Comparison of ENCODE assay signal across 1 cellular context in genomic region chr10:69064762-69065328, GRCh38.
TF ChIP-seq lines count a peak whose summit lies in the region.

No MANE protein-coding gene starts in this region.

TF ChIP-seq in GM12878, 131 proteins besides CTCF, POLR2A, EP300 and RAD21:
- TF ChIP-seq SMC3 (IDR thresholded peaks at IDR 0.05; ENCODE audit: borderline replicate concordance, low read length) (peak; percentile 11; the same call in 1 of the 2 replicates), KAT2A (conservative IDR thresholded peaks at IDR 0.05; ENCODE audit: control insufficient read depth, low read depth, low read length) (no peak)
